ENCODE assay signal across 9 cellular contexts in genomic region chr15:28935316-28935715, GRCh38.
DNase-seq lines count a peak whose midpoint lies in the region; ATAC-seq lines count a peak whose summit lies in the region.
"Had no signal": no experiment of that assay in that cellular context is flagged by ENCODE, and none has a peak within 500 bp of the region (broad histone marks: within the 10 kb centered on the region; RNA-seq: fewer than 3 reads in every experiment).

No MANE protein-coding gene starts in this region.

- DNase-seq in KBM-7 (peak; percentile 47), kidney tubule cell (ENCODE audit: low spot score) (peak; percentile 6), SW 1271 (lab: John Stamatoyannopoulos, UW) (no peak), NCI-H2196 (lab: John Stamatoyannopoulos, UW; ENCODE audit: unreplicated experiment) (no peak)
- peak; percentile 69 for DNase-seq in activated CD8-positive, alpha-beta memory T cell treated with anti-CD3 and anti-CD28 coated beads, Interleukin-2, amount 50 U/mL, for 4 hours

- peaks cover 0 to 98% (median 70%) of the 10 kb centered on the region in 11 experiments; a peak in 17 of 22 replicates for H4K20me1 ChIP-seq in BLaER1 treated with 17β-estradiol and CSF1 and Interleukin-3, amounts not matched to agents 10 nM and 100 nM

- peaks cover 0 to 18% (median 10%) of the 10 kb centered on the region in 11 experiments; a peak in 14 of 22 replicates for H3K9me3 ChIP-seq in BLaER1 treated with 17β-estradiol and CSF1 and Interleukin-3, amounts not matched to agents 10 nM and 100 nM (replicated peaks in 1 of 11)

- peak overlapping the region in 8 of 11 experiments; percentile 26 to 82 (median 76); a peak in 15 of 22 replicates for H3K4me2 ChIP-seq in BLaER1 treated with 17β-estradiol and CSF1 and Interleukin-3, amounts not matched to agents 10 nM and 100 nM

- H3K27ac ChIP-seq in BLaER1 treated with 17β-estradiol and CSF1 and Interleukin-3, amounts not matched to agents 10 nM and 100 nM: no peak overlapping the region
- H3K27ac ChIP-seq: skin epidermis had no signal

- ATAC-seq in HG03571 (IDR thresholded peaks at IDR 0.05; ENCODE audit: unreplicated experiment): no peak
- no peak for ATAC-seq in HG02884 (IDR thresholded peaks at IDR 0.05; ENCODE audit: unreplicated experiment)

- H3K36me3 ChIP-seq in BLaER1 treated with 17β-estradiol and CSF1 and Interleukin-3, amounts not matched to agents 10 nM and 100 nM: peaks cover 0 to 9% (median 0%) of the 10 kb centered on the region in 11 experiments; a peak in 1 of 22 replicates

- in situ Hi-C loops in KBM-7 (cut with MboI; ENCODE audit: low pct_unique_long_range_greater_than_20kb, low sequenced_read_pairs): loop anchor here (25.0 kb wide), 1 partner anchor 102 kb away; no protein-coding TSS in a partner anchor

- peaks cover 0 to 88% (median 0%) of the 10 kb centered on the region in 11 experiments; a peak in 8 of 22 replicates for H3K27me3 ChIP-seq in BLaER1 treated with 17β-estradiol and CSF1 and Interleukin-3, amounts not matched to agents 10 nM and 100 nM

- peaks cover 19 to 71% (median 53%) of the 10 kb centered on the region in 10 experiments for H3K4me1 ChIP-seq in BLaER1 treated with 17β-estradiol and CSF1 and Interleukin-3, amounts not matched to agents 10 nM and 100 nM

- no peak overlapping the region for H3K9ac ChIP-seq in BLaER1 treated with 17β-estradiol and CSF1 and Interleukin-3, amounts not matched to agents 10 nM and 100 nM

- no peak overlapping the region for H3K4me3 ChIP-seq in BLaER1 treated with 17β-estradiol and CSF1 and Interleukin-3, amounts not matched to agents 10 nM and 100 nM
- H3K4me3 ChIP-seq: skin epidermis had no signal

Comparison
In these comparisons a context has a peak if more than half of its experiments do, and no peak if none do; other contexts are left out.
1. DNase-seq: peak in KBM-7 (single experiment), activated CD8-positive, alpha-beta memory T cell treated with anti-CD3 and anti-CD28 coated beads, Interleukin-2, amount 50 U/mL, for 4 hours (single experiment) and kidney tubule cell (single experiment); none in SW 1271 (0 of 2) and NCI-H2196 (single experiment).